ENCODE assay signal across 24 cellular contexts in genomic region chrX:3598046-3598605, GRCh38.
DNase-seq lines count a peak whose midpoint lies in the region; ATAC-seq, FAIRE-seq and TF ChIP-seq lines count a peak whose summit lies in the region.
"Had no signal": no experiment of that assay in that cellular context is flagged by ENCODE, and none has a peak within 500 bp of the region (broad histone marks: within the 10 kb centered on the region; RNA-seq: fewer than 3 reads in every experiment).

No MANE protein-coding gene starts in this region.

- H3K27ac ChIP-seq in HEK293 (ENCODE audit: extremely low read depth, low read depth, low read length) (no peak overlapping the region), osteoblast (ENCODE audit: low read depth, low read length) (no peak overlapping the region)
- H3K27ac ChIP-seq: A549; BLaER1 treated with 17β-estradiol and CSF1 and Interleukin-3, amounts not matched to agents 10 nM and 100 nM had no signal

- H3K4me3 ChIP-seq in HEK293 (ENCODE audit: low read depth, low read length) (no peak overlapping the region), bronchial epithelial cell (ENCODE audit: low read depth, low read length) (no peak overlapping the region), osteoblast (ENCODE audit: insufficient read depth, low read length) (no peak overlapping the region)
- H3K4me3 ChIP-seq: A549; BLaER1 treated with 17β-estradiol and CSF1 and Interleukin-3, amounts not matched to agents 10 nM and 100 nM; GM23338 had no signal

- H4K20me1 ChIP-seq in osteoblast (ENCODE audit: insufficient read depth, low read length): no peaks in the 10 kb centered on the region
- H4K20me1 ChIP-seq: BLaER1 treated with 17β-estradiol and CSF1 and Interleukin-3, amounts not matched to agents 10 nM and 100 nM had no signal

- H3K27me3 ChIP-seq in bronchial epithelial cell (ENCODE audit: control insufficient read depth, insufficient read depth, low read length) (no peaks in the 10 kb centered on the region), osteoblast (ENCODE audit: insufficient read depth, low read length) (no peaks in the 10 kb centered on the region)
- H3K27me3 ChIP-seq: BE2C; BLaER1 treated with 17β-estradiol and CSF1 and Interleukin-3, amounts not matched to agents 10 nM and 100 nM had no signal

- H3K9me3 ChIP-seq in HEK293 (ENCODE audit: control insufficient read depth, insufficient read depth, low read depth, low read length) (no peaks in the 10 kb centered on the region), osteoblast (ENCODE audit: low read depth, low read length) (no peaks in the 10 kb centered on the region)
- H3K9me3 ChIP-seq: A549, BE2C had no signal

- TF ChIP-seq POLR2A in GM12891 (IDR thresholded peaks at IDR 0.05; ENCODE audit: low read depth, low read length): no peak

- H2AFZ ChIP-seq in osteoblast (ENCODE audit: low read length): no peak overlapping the region
- H2AFZ ChIP-seq: GM23338 had no signal

- no peak for ATAC-seq in GM19467 (IDR thresholded peaks at IDR 0.05; ENCODE audit: unreplicated experiment)
- ATAC-seq: A549, GM23338, HCT116 had no signal

- CTCF ChIA-PET in HEK293 (lab: Yijun Ruan, JAX): no interaction called here

- peak; percentile 47 for FAIRE-seq in GM12891 (lab: Jason Lieb, UNC)
- peak; percentile 18 for FAIRE-seq in bronchial epithelial cell (lab: Jason Lieb, UNC)
- FAIRE-seq: GM12892 had no signal

- H3K79me2 ChIP-seq in osteoblast (ENCODE audit: insufficient read depth, low read length): no peaks in the 10 kb centered on the region

- DNase-seq in GM12891 (ENCODE audit: insufficient read length, low spot score): no peak
- DNase-seq in bronchial epithelial cell (ENCODE audit: low read depth): peak; percentile 46
- peak; percentile 29 for DNase-seq in osteoblast (ENCODE audit: insufficient read length, low spot score, missing footprints)
- no peak for DNase-seq in GF-D8 (lab: John Stamatoyannopoulos, UW)
- no peak for DNase-seq in NCI-H146 (lab: John Stamatoyannopoulos, UW)
- DNase-seq: 8988T; ACHN; AML-193; BE2C; CD4-positive, alpha-beta T cell; CD8-positive, alpha-beta memory T cell; DMS 273 treated with DMSO at 0.1 percent for 48 hours; DMS79; EL; GDM1; H9; HFFc6 had no signal

- H3K36me3 ChIP-seq in HEK293 (ENCODE audit: control insufficient read depth in 2 of 2, insufficient read depth in 1 of 2, low read length in 2 of 2): no peaks in the 10 kb centered on the region
- no peaks in the 10 kb centered on the region for H3K36me3 ChIP-seq in bronchial epithelial cell (ENCODE audit: control insufficient read depth, insufficient read depth, low read length)
- no peaks in the 10 kb centered on the region for H3K36me3 ChIP-seq in osteoblast (ENCODE audit: insufficient read depth, low read length)
- H3K36me3 ChIP-seq: BE2C had no signal

- POLR2A ChIA-PET in HEK293 (lab: Yijun Ruan, JAX): no interaction called here

- H3K4me2 ChIP-seq in osteoblast (ENCODE audit: insufficient read depth, low read length): no peak overlapping the region
- H3K4me2 ChIP-seq: A549; BLaER1 treated with 17β-estradiol and CSF1 and Interleukin-3, amounts not matched to agents 10 nM and 100 nM; GM23338 had no signal

- H3K4me1 ChIP-seq in HEK293 (ENCODE audit: control insufficient read depth, insufficient read depth, low read length) (no peaks in the 10 kb centered on the region), osteoblast (ENCODE audit: insufficient read depth, low read length) (peaks cover 11% of the 10 kb centered on the region)
- H3K4me1 ChIP-seq: BE2C; BLaER1 treated with 17β-estradiol and CSF1 and Interleukin-3, amounts not matched to agents 10 nM and 100 nM had no signal

- TF ChIP-seq CTCF in HEK293 (tag by site-specific recombination; IDR thresholded peaks at IDR 0.05) (no peak), bronchial epithelial cell (IDR thresholded peaks at IDR 0.05; ENCODE audit: insufficient read depth, low read length, severe bottlenecking) (no peak), osteoblast (IDR thresholded peaks at IDR 0.05; ENCODE audit: extremely low read depth, low read depth, low read length) (no peak)

TF ChIP-seq in GM12891, 5 proteins besides CTCF, POLR2A, EP300 and RAD21:
- TF ChIP-seq SPI1 (IDR thresholded peaks at IDR 0.05; ENCODE audit: low read depth, low read length) (no peak), POU2F2 (IDR thresholded peaks at IDR 0.05; ENCODE audit: low read depth, low read length) (no peak), PAX5 (IDR thresholded peaks at IDR 0.05; ENCODE audit: insufficient read depth, low read length, severe bottlenecking) (no peak), TAF1 (IDR thresholded peaks at IDR 0.05; ENCODE audit: low read depth, low read length) (no peak), POLR2AphosphoS5 (IDR thresholded peaks at IDR 0.05; ENCODE audit: low read depth, low read length) (no peak)

TF ChIP-seq in HEK293, 187 proteins besides CTCF, POLR2A, EP300 and RAD21:
- TF ChIP-seq, protein P1, sequence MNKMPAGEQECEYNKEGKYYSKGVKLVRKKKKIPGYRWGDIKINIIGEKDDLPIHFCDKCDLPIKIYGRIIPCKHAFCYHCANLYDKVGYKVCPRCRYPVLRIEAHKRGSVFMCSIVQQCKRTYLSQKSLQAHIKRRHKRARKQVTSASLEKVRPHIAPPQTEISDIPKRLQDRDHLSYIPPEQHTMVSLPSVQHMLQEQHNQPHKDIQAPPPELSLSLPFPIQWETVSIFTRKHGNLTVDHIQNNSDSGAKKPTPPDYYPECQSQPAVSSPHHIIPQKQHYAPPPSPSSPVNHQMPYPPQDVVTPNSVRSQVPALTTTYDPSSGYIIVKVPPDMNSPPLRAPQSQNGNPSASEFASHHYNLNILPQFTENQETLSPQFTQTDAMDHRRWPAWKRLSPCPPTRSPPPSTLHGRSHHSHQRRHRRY (tag by site-specific recombination; IDR thresholded peaks at IDR 0.05): no peak
- TF ChIP-seq BCL11B (tag by site-specific recombination; IDR thresholded peaks at IDR 0.05; ENCODE audit: low read depth): no peak
- TF ChIP-seq ZNF513 (tag by site-specific recombination; IDR thresholded peaks at IDR 0.05): no peak
- no peak for TF ChIP-seq ZNF2 (tag by site-specific recombination; IDR thresholded peaks at IDR 0.05)
- TF ChIP-seq ZNF324 (tag by site-specific recombination; IDR thresholded peaks at IDR 0.05): no peak
- peak; percentile 87 for TF ChIP-seq SCRT2 (tag by site-specific recombination; IDR thresholded peaks at IDR 0.05)
- TF ChIP-seq ZBTB17 (tag by site-specific recombination; IDR thresholded peaks at IDR 0.05): no peak
- TF ChIP-seq KLF16 (tag by site-specific recombination; IDR thresholded peaks at IDR 0.05): no peak
- TF ChIP-seq ZNF701 (tag by site-specific recombination; IDR thresholded peaks at IDR 0.05): no peak
- no peak for TF ChIP-seq ZNF114 (tag by site-specific recombination; IDR thresholded peaks at IDR 0.05)
- TF ChIP-seq ZNF596 (tag by site-specific recombination; IDR thresholded peaks at IDR 0.05): no peak
- TF ChIP-seq SCRT1 (tag by site-specific recombination; IDR thresholded peaks at IDR 0.05; ENCODE audit: borderline replicate concordance): peak; percentile 96
- TF ChIP-seq, protein P2, sequence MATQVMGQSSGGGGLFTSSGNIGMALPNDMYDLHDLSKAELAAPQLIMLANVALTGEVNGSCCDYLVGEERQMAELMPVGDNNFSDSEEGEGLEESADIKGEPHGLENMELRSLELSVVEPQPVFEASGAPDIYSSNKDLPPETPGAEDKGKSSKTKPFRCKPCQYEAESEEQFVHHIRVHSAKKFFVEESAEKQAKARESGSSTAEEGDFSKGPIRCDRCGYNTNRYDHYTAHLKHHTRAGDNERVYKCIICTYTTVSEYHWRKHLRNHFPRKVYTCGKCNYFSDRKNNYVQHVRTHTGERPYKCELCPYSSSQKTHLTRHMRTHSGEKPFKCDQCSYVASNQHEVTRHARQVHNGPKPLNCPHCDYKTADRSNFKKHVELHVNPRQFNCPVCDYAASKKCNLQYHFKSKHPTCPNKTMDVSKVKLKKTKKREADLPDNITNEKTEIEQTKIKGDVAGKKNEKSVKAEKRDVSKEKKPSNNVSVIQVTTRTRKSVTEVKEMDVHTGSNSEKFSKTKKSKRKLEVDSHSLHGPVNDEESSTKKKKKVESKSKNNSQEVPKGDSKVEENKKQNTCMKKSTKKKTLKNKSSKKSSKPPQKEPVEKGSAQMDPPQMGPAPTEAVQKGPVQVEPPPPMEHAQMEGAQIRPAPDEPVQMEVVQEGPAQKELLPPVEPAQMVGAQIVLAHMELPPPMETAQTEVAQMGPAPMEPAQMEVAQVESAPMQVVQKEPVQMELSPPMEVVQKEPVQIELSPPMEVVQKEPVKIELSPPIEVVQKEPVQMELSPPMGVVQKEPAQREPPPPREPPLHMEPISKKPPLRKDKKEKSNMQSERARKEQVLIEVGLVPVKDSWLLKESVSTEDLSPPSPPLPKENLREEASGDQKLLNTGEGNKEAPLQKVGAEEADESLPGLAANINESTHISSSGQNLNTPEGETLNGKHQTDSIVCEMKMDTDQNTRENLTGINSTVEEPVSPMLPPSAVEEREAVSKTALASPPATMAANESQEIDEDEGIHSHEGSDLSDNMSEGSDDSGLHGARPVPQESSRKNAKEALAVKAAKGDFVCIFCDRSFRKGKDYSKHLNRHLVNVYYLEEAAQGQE (tag by site-specific recombination; IDR thresholded peaks at IDR 0.05): no peak
- TF ChIP-seq ZNF621 (tag by site-specific recombination; IDR thresholded peaks at IDR 0.05): no peak
- no peak for TF ChIP-seq ZNF629 (tag by site-specific recombination; IDR thresholded peaks at IDR 0.05)
- no peak for TF ChIP-seq ZNF660 (tag by site-specific recombination; IDR thresholded peaks at IDR 0.05)
- no peak for TF ChIP-seq ZNF792 (tag by site-specific recombination; IDR thresholded peaks at IDR 0.05)

Comparison
In these comparisons a context has a peak if more than half of its experiments do, and no peak if none do; other contexts are left out.
1. DNase-seq: peak in bronchial epithelial cell (single experiment) and osteoblast (single experiment); none in GM12891 (single experiment), GF-D8 (single experiment) and NCI-H146 (single experiment).